In the genomic region with DNA sequence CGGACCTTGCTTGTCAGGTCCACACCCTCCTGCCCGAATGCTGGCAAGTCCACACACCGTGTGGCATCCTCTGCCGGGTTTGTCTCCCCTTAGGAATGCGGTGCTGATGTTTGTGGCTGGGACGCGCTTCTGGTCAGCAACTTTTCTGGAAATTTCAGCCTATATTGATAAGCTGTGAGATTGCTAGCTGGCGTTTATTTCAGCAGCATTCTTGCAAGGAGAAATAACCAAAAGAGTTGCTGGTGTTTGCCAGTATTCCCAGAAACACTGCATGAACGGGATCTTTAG, we compare ENCODE assay signal across 8 cellular contexts. TPM values are rescaled to one million over a fixed set of nuclear protein-coding genes. Genes with fewer than 3 reads are reported as not detected.
DNase-seq lines count a peak whose midpoint lies in the region; ATAC-seq and TF ChIP-seq lines count a peak whose summit lies in the region.

No MANE protein-coding gene starts in this region.

- TF ChIP-seq CTCF in AG10803 (conservative IDR thresholded peaks at IDR 0.05; ENCODE audit: low read length) = no peak
- TF ChIP-seq CTCF in activated B cell treated with CpG ODN at 0.5 μM for 24 hours (IDR thresholded peaks at IDR 0.05) = no peak
- TF ChIP-seq CTCF in foreskin keratinocyte (conservative IDR thresholded peaks at IDR 0.05) = no peak
- no peak for TF ChIP-seq CTCF in prostate gland (IDR thresholded peaks at IDR 0.05)

- POLR2A ChIA-PET in HEK293T (lab: Yijun Ruan, JAX) = interaction anchor here (1.0 to 2.7 kb wide), 2 partner anchors 10 to 14 kb away, joined by 4 to 8 read pairs; no protein-coding TSS in a partner anchor
- POLR2A ChIA-PET in activated B cell treated with CpG ODN at 0.5 μM for 24 hours (lab: Charles Lee) = interaction anchor here (0.6 to 4.5 kb wide), 19 partner anchors 8 to 477 kb away, joined by 3 to 114 read pairs (median 11); a partner anchor contains a TSS

- no peaks in the 10 kb centered on the region for H3K36me3 ChIP-seq in prostate gland

- intact Hi-C loops in activated B cell treated with CpG ODN at 0.5 μM for 24 hours (cut with micrococcal nuclease) = loop anchor here (1.0 to 5.0 kb wide), 6 partner anchors 12 to 1482 kb away; no protein-coding TSS in a partner anchor
- intact Hi-C loops in prostate gland (cut with DNase I) = no loop called here

- peaks cover 74% of the 10 kb centered on the region for H3K4me1 Mint-ChIP-seq in activated B cell treated with CpG ODN at 0.5 μM for 24 hours

- H3K4me1 ChIP-seq in foreskin keratinocyte (peaks cover 30% of the 10 kb centered on the region), prostate gland (replicated peaks) (peaks cover 3% of the 10 kb centered on the region)

- no peak for ATAC-seq in activated B cell treated with CpG ODN at 0.5 μM for 24 hours (ENCODE audit: low read depth)
- peak; percentile 76 for ATAC-seq in foreskin keratinocyte

- TF ChIP-seq POLR2A in prostate gland (IDR thresholded peaks at IDR 0.05) = no peak

- peak overlapping the region; percentile 87 for H3K4me3 ChIP-seq in AG10803 (ENCODE audit: low read length)
- H3K4me3 ChIP-seq in prostate gland = peak overlapping the region; percentile 63 to 90

- H3K36me3 Mint-ChIP-seq in activated B cell treated with CpG ODN at 0.5 μM for 24 hours (ENCODE audit: low read depth) = peaks cover 43% of the 10 kb centered on the region

- H3K27ac ChIP-seq in foreskin keratinocyte = peak overlapping the region; percentile 83
- H3K27ac ChIP-seq in prostate gland = peak overlapping the region; percentile 83 to 88

- H3K27me3 ChIP-seq in foreskin keratinocyte = no peaks in the 10 kb centered on the region
- H3K27me3 ChIP-seq in prostate gland (replicated peaks; ENCODE audit: insufficient read depth) = no peaks in the 10 kb centered on the region

- no peaks in the 10 kb centered on the region for H3K9me3 ChIP-seq in prostate gland

- CTCF ChIA-PET in HEK293T (lab: Yijun Ruan, JAX) (no interaction called here), activated B cell treated with CpG ODN at 0.5 μM for 24 hours (lab: Charles Lee) (no interaction called here)

- DNase-seq in AG10803 (ENCODE audit: low read depth) (peak; percentile 76), HEK293T (ENCODE audit: extremely low spot score) (peak; percentile 73), activated B cell treated with CpG ODN at 0.5 μM for 24 hours (no peak), foreskin keratinocyte (peak; percentile 34 to 63), prostate gland (ENCODE audit: low spot score) (peak; percentile 40), foreskin melanocyte (no peak), activated gamma-delta T cell (lab: John Stamatoyannopoulos, UW) (no peak)
- no peak for DNase-seq in stimulated activated CD4-positive, alpha-beta T cell treated with anti-CD3 and anti-CD28 coated beads, Interleukin-4, amount 100 ng/mL, for 4 hours

- no peaks in the 10 kb centered on the region for H3K27me3 Mint-ChIP-seq in activated B cell treated with CpG ODN at 0.5 μM for 24 hours

- 0% methylated on average over 9 of the region's 9 CpGs for WGBS in prostate gland

- H3K27ac Mint-ChIP-seq in activated B cell treated with CpG ODN at 0.5 μM for 24 hours = peak overlapping the region; percentile 99

- peak overlapping the region; percentile 100 for H3K4me3 Mint-ChIP-seq in activated B cell treated with CpG ODN at 0.5 μM for 24 hours

- H3K9me3 Mint-ChIP-seq in activated B cell treated with CpG ODN at 0.5 μM for 24 hours = no peaks in the 10 kb centered on the region

TF ChIP-seq in HEK293T, 16 proteins besides CTCF, POLR2A, EP300 and RAD21:
- TF ChIP-seq ARNT (IDR thresholded peaks at IDR 0.05) (no peak), HDGF (IDR thresholded peaks at IDR 0.05; ENCODE audit: borderline replicate concordance) (no peak), ZNF384 (IDR thresholded peaks at IDR 0.05) (no peak), TARDBP (IDR thresholded peaks at IDR 0.05) (no peak)

RNA-seq across cellular contexts. Expression of a gene that starts 0.6 kb away (rescaled TPM):
- total RNA-seq in activated B cell treated with CpG ODN at 0.5 μM for 24 hours (74.4 and 87.0 TPM in 2 replicates), foreskin keratinocyte (36.6 and 37.7 TPM in 2 replicates), prostate gland (10 to 100 TPM; 32.2 to 52.5 TPM)
- 13.3 and 16.3 TPM in 2 replicates for polyA plus RNA-seq in foreskin keratinocyte

RNA-seq across cellular contexts. Expression of a gene that starts 0.7 kb away (rescaled TPM):
- total RNA-seq in activated B cell treated with CpG ODN at 0.5 μM for 24 hours (61.8 and 77.6 TPM in 2 replicates), foreskin keratinocyte (33.3 and 35.8 TPM in 2 replicates), prostate gland (10 to 100 TPM; 33.3 to 47.8 TPM)
- polyA plus RNA-seq in foreskin keratinocyte = 30.0 and 33.6 TPM in 2 replicates

RNA-seq across cellular contexts. Expression of a gene that starts 59.8 kb away (rescaled TPM):
- total RNA-seq in activated B cell treated with CpG ODN at 0.5 μM for 24 hours (48.9 and 58.6 TPM in 2 replicates), foreskin keratinocyte (13.3 and 17.2 TPM in 2 replicates), prostate gland (10 to 100 TPM; 25.4 to 37.2 TPM)
- polyA plus RNA-seq in foreskin keratinocyte = 9.7 and 12.7 TPM in 2 replicates

Comparison
In these comparisons a context has a peak if more than half of its experiments do, and no peak if none do; other contexts are left out.
1. DNase-seq: peak in AG10803 (single experiment), HEK293T (single experiment), foreskin keratinocyte (2 of 2) and prostate gland (single experiment); none in activated B cell treated with CpG ODN at 0.5 μM for 24 hours (single experiment), foreskin melanocyte (single experiment), activated gamma-delta T cell (single experiment) and stimulated activated CD4-positive, alpha-beta T cell treated with anti-CD3 and anti-CD28 coated beads, Interleukin-4, amount 100 ng/mL, for 4 hours (0 of 2).